Comparison of ENCODE assay signal across 8 cellular contexts in genomic region chr17:1110524-1110843, GRCh38.
DNase-seq lines count a peak whose midpoint lies in the region; ATAC-seq and TF ChIP-seq lines count a peak whose summit lies in the region.

No MANE protein-coding gene starts in this region.

- no peak overlapping the region for H3K4me3 ChIP-seq in A673 (ENCODE audit: low read depth, low read length, poor library complexity, severe bottlenecking)
- H3K4me3 ChIP-seq in mammary epithelial cell (replicated peaks in 1 of 3; ENCODE audit: insufficient read depth in 1 of 3, low read depth in 2 of 3, low read length in 3 of 3), result no peak overlapping the region

- no peak for DNase-seq in A673 (ENCODE audit: low spot score)
- DNase-seq in mammary epithelial cell, result no peak
- DNase-seq in natural killer cell, result no peak
- no peak for DNase-seq in amygdala (lab: John Stamatoyannopoulos, UW)
- DNase-seq in NOMO-1 (lab: John Stamatoyannopoulos, UW; ENCODE audit: unreplicated experiment in 2 of 2), result no peak
- DNase-seq in NCI-H1694 treated with DMSO at 0.1 percent for 48 hours (lab: John Stamatoyannopoulos, UW), result no peak
- no peak for DNase-seq in NCI-H748 (lab: John Stamatoyannopoulos, UW; ENCODE audit: unreplicated experiment)

- peaks cover 32% of the 10 kb centered on the region for H3K79me2 ChIP-seq in mammary epithelial cell (ENCODE audit: insufficient read depth, low read length)

- no peaks in the 10 kb centered on the region for H3K36me3 Mint-ChIP-seq in natural killer cell

- dilution Hi-C loops in mammary epithelial cell (cut with HindIII; ENCODE audit: low sequenced_read_pairs), result loop anchor here (5.0 kb wide), 1 partner anchor 33 kb away; no protein-coding TSS in a partner anchor

- H3K4me2 ChIP-seq in mammary epithelial cell (ENCODE audit: insufficient read depth, low read depth, low read length), result no peak overlapping the region

- no peaks in the 10 kb centered on the region for H4K20me1 ChIP-seq in mammary epithelial cell (ENCODE audit: insufficient read depth, low read length)

- peak overlapping the region; percentile 88 for H3K4me3 Mint-ChIP-seq in natural killer cell

- POLR2A ChIA-PET in A673 (lab: Charles Lee; ENCODE audit: low non-redundant PET), result no interaction called here

- no TSS peak for BruUV-seq in A673 (replicated peaks; lab: Mats Ljungman, UMichigan)
- no TSS peak for BruUV-seq in mammary epithelial cell (replicated peaks; lab: Mats Ljungman, UMichigan)

- no peaks in the 10 kb centered on the region for H3K9me3 Mint-ChIP-seq in natural killer cell

- peak overlapping the region; percentile 38 to 88 for H3K27ac Mint-ChIP-seq in natural killer cell

- H3K4me1 Mint-ChIP-seq in natural killer cell, result peaks cover 40 to 65% of the 10 kb centered on the region in 2 donors

- TF ChIP-seq CTCF in A673 (conservative IDR thresholded peaks at IDR 0.05; ENCODE audit: low read depth, low read length), result no peak
- no peak for TF ChIP-seq CTCF in mammary epithelial cell (conservative IDR thresholded peaks at IDR 0.05 in 1 of 2, IDR thresholded peaks at IDR 0.05 in 1 of 2; ENCODE audit: extremely low read depth in 1 of 2, insufficient read depth in 1 of 2, low read depth in 1 of 2, low read length in 2 of 2)
- no peak for TF ChIP-seq CTCF in natural killer cell (IDR thresholded peaks at IDR 0.05)

- intact Hi-C loops in A673 (cut with micrococcal nuclease; ENCODE audit: unreplicated experiment) (no loop called here), mammary epithelial cell (cut with micrococcal nuclease) (no loop called here), natural killer cell (cut with micrococcal nuclease) (no loop called here)

- H3K4me1 ChIP-seq in A673 (ENCODE audit: insufficient read depth, low read length, poor library complexity, severe bottlenecking), result peaks cover 31% of the 10 kb centered on the region
- H3K4me1 ChIP-seq in mammary epithelial cell (ENCODE audit: insufficient read depth, low read length), result peaks cover 52% of the 10 kb centered on the region

- peak overlapping the region; percentile 65 for H3K27ac ChIP-seq in A673 (ENCODE audit: low read depth, low read length, poor library complexity, severe bottlenecking)
- peak overlapping the region; percentile 84 for H3K27ac ChIP-seq in KOPT-K1 (ENCODE audit: low read depth, low read length, poor library complexity, severe bottlenecking)
- peak overlapping the region; percentile 65 for H3K27ac ChIP-seq in mammary epithelial cell (ENCODE audit: insufficient read depth, low read depth, low read length)

- no peaks in the 10 kb centered on the region for H3K27me3 Mint-ChIP-seq in natural killer cell (ENCODE audit: low read depth in 2 of 2)

- 63% methylated on average over 4 of the region's 4 CpGs for whole genome bisulfite sequencing in mammary epithelial cell (ENCODE audit: low coverage, missing lambda C conversion rate)

- H2AFZ ChIP-seq in mammary epithelial cell (ENCODE audit: low read depth, low read length), result peak overlapping the region; percentile 46

- peak overlapping the region; percentile 59 for H3K9ac ChIP-seq in mammary epithelial cell (ENCODE audit: insufficient read depth, low read length)

- H3K36me3 ChIP-seq in A673 (ENCODE audit: insufficient read depth, low read length, poor library complexity, severe bottlenecking) (no peaks in the 10 kb centered on the region), KOPT-K1 (ENCODE audit: insufficient read depth, low read length) (peaks cover 8% of the 10 kb centered on the region; the same call in 1 of the 2 replicates), mammary epithelial cell (ENCODE audit: insufficient read depth, low read length) (no peaks in the 10 kb centered on the region)

- no peak for ATAC-seq in natural killer cell

- in situ Hi-C loops in mammary epithelial cell (cut with MboI; ENCODE audit: low sequenced_read_pairs in 2 of 2), result no loop called here

- CTCF ChIA-PET in A673 (lab: Charles Lee) (interaction anchor here (0.6 to 0.7 kb wide), 3 partner anchors 12 to 114 kb away, joined by 3 to 10 read pairs (median 4); partner anchors contain the start of gene TIMM22), mammary epithelial cell (lab: Charles Lee; ENCODE audit: low non-redundant PET) (interaction anchor here (1.0 kb wide), 1 partner anchor 12 kb away, joined by 5 read pairs; no protein-coding TSS in a partner anchor)

- H3K27me3 ChIP-seq in A673 (replicated peaks; ENCODE audit: insufficient read depth, low read depth, low read length, poor library complexity) (no peaks in the 10 kb centered on the region), mammary epithelial cell (ENCODE audit: insufficient read depth, low read length) (no peaks in the 10 kb centered on the region)

- no peaks in the 10 kb centered on the region for H3K9me3 ChIP-seq in A673 (ENCODE audit: low read depth, low read length, poor library complexity, severe bottlenecking)
- no peaks in the 10 kb centered on the region for H3K9me3 ChIP-seq in KOPT-K1 (ENCODE audit: insufficient read depth, low read length, poor library complexity, severe bottlenecking)
- no peaks in the 10 kb centered on the region for H3K9me3 ChIP-seq in mammary epithelial cell (replicated peaks; ENCODE audit: insufficient read depth, low read length)
